Comparison of ENCODE assay signal across 29 cellular contexts in the genomic region with DNA sequence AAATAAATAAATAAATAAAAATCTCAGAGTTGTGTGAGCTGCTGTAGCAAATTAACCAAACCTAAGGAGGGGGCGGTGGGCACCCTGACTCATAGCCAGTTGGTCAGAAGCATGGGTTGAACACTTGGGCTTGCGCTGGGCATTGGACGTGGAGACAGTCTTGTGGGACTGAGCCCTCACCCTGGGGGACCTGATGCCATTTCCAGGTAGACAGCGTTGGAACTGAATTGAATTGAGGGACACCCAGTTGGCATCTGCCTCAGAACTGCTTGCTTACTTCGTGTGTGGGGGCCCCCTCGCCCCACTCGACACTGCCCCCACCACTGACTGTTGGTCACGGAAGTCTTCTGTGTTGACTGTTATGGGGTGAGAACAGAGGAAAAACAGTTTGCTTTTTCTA.
"Had no signal": no experiment of that assay in that cellular context is flagged by ENCODE, and none has a peak within 500 bp of the region (broad histone marks: within the 10 kb centered on the region; RNA-seq: fewer than 3 reads in every experiment).

No MANE protein-coding gene starts in this region.

- H3K9me3 ChIP-seq: body of pancreas, esophagus squamous epithelium, gastroesophageal sphincter, heart right ventricle had no signal

- H3K36me3 ChIP-seq: esophagus squamous epithelium, gastroesophageal sphincter, heart right ventricle, WERI-Rb-1 had no signal

- H3K4me1 ChIP-seq: esophagus squamous epithelium, gastroesophageal sphincter, heart right ventricle had no signal

- DNase-seq: activated B cell treated with CpG ODN at 0.5 μM for 24 hours; activated CD4-positive, alpha-beta T cell treated with anti-CD3 and anti-CD28 coated beads for 48 hours; activated CD4-positive, alpha-beta T cell treated with anti-CD3 and anti-CD28 coated beads, Interleukin-2, amount 50 U/mL, for 1 hour; activated CD4-positive, alpha-beta T cell treated with anti-CD3 and anti-CD28 coated beads, Interleukin-2, amount 50 U/mL, for 48 hours; activated CD8-positive, alpha-beta T cell treated with anti-CD3 and anti-CD28 coated beads for 36 hours; activated gamma-delta T cell; activated naive CD4-positive, alpha-beta T cell; activated naive CD4-positive, alpha-beta T cell treated with anti-CD3 and anti-CD28 coated beads, Interleukin-2, amount 10 ng/mL, durations not matched to agents 7 days and 5 days; activated naive CD8-positive, alpha-beta T cell treated with anti-CD3 and anti-CD28 coated beads, Interleukin-2, amount 10 ng/mL, durations not matched to agents 7 days and 5 days; activated T-cell treated with anti-CD3 and anti-CD28 coated beads, Interleukin-2, amount 50 U/mL, for 24 hours; activated T-cell treated with anti-CD3 and anti-CD28 coated beads, Interleukin-2, amount 50 U/mL, for 72 hours; amygdala; aorta; body of pancreas; caudate nucleus; cortex of kidney; dermis blood vessel endothelial cell; effector CD4-positive, alpha-beta T cell; effector memory CD8-positive, alpha-beta T cell; erythroblast; esophagus squamous epithelium; foreskin melanocyte; heart right ventricle; T-helper 1 cell; T-helper 17 cell; T1000; WERI-Rb-1 had no signal

- H3K27me3 ChIP-seq: body of pancreas, esophagus squamous epithelium, gastroesophageal sphincter, heart right ventricle had no signal

- H3K27ac ChIP-seq: body of pancreas, esophagus squamous epithelium, gastroesophageal sphincter, heart right ventricle, WERI-Rb-1 had no signal

- H3K4me3 ChIP-seq: body of pancreas, esophagus squamous epithelium, gastroesophageal sphincter, heart right ventricle had no signal

- FAIRE-seq: colon had no signal
